Comparison of ENCODE assay signal across 1 cellular context in the genomic region with DNA sequence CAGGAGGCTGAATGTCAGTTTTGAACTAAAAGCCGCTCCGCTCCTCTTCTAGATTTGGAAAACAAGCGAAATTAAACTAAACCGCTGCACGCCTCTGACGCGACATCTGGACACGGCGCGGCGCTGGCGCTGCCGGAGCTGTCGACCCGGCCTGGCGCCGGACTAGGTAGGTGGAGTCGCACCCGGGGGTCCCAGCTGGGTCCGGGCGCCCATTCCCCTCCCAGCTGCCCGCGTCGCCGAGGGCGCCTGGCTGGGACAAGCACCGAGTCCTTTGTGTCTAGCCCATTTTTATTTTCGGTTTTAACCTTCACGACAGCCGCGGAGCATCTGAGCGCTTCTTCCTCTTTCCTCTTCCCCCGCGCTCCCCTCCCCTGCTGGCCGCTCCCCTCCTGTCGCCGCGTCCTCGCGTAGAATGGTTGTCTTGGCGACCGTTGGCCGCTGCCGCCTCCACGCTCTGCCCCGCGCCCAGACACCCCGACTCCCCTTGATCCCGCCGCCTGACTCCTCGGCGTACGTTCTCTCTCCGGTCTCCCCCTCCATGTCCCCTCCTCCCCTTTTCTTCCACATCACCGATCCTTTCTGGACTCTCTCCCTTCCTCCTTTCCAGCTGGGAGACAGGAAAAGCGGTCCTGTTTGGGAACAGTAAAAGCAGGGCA.
TF ChIP-seq lines count a peak whose summit lies in the region.

No MANE protein-coding gene starts in this region.

TF ChIP-seq in HepG2, 621 proteins besides CTCF, POLR2A, EP300 and RAD21 (continued from another document):
- TF ChIP-seq ARID4A (CRISPR knock-in tag; IDR thresholded peaks at IDR 0.05; ENCODE audit: borderline replicate concordance), result peak; percentile 37; the same call in 1 of the 2 replicates
- no peak for TF ChIP-seq DR1 (CRISPR knock-in tag; IDR thresholded peaks at IDR 0.05)
- TF ChIP-seq, protein P1, sequence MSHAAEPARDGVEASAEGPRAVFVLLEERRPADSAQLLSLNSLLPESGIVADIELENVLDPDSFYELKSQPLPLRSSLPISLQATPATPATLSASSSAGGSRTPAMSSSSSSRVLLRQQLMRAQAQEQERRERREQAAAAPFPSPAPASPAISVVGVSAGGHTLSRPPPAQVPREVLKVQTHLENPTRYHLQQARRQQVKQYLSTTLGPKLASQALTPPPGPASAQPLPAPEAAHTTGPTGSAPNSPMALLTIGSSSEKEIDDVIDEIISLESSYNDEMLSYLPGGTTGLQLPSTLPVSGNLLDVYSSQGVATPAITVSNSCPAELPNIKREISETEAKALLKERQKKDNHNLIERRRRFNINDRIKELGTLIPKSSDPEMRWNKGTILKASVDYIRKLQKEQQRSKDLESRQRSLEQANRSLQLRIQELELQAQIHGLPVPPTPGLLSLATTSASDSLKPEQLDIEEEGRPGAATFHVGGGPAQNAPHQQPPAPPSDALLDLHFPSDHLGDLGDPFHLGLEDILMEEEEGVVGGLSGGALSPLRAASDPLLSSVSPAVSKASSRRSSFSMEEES (CRISPR knock-in tag; IDR thresholded peaks at IDR 0.05), result no peak
- TF ChIP-seq REXO4 (CRISPR knock-in tag; IDR thresholded peaks at IDR 0.05; ENCODE audit: borderline replicate concordance), result no peak
- peak; percentile 78 for TF ChIP-seq RFX3 (CRISPR knock-in tag; IDR thresholded peaks at IDR 0.05)
- no peak for TF ChIP-seq ZNF34 (CRISPR knock-in tag; IDR thresholded peaks at IDR 0.05; ENCODE audit: borderline replicate concordance)
- no peak for TF ChIP-seq ATF7 (IDR thresholded peaks at IDR 0.05)
- no peak for TF ChIP-seq ATF7 (CRISPR knock-in tag; IDR thresholded peaks at IDR 0.05)
- no peak for TF ChIP-seq FOSL1 (CRISPR knock-in tag; IDR thresholded peaks at IDR 0.05; ENCODE audit: borderline replicate concordance)
